In the genomic region with DNA sequence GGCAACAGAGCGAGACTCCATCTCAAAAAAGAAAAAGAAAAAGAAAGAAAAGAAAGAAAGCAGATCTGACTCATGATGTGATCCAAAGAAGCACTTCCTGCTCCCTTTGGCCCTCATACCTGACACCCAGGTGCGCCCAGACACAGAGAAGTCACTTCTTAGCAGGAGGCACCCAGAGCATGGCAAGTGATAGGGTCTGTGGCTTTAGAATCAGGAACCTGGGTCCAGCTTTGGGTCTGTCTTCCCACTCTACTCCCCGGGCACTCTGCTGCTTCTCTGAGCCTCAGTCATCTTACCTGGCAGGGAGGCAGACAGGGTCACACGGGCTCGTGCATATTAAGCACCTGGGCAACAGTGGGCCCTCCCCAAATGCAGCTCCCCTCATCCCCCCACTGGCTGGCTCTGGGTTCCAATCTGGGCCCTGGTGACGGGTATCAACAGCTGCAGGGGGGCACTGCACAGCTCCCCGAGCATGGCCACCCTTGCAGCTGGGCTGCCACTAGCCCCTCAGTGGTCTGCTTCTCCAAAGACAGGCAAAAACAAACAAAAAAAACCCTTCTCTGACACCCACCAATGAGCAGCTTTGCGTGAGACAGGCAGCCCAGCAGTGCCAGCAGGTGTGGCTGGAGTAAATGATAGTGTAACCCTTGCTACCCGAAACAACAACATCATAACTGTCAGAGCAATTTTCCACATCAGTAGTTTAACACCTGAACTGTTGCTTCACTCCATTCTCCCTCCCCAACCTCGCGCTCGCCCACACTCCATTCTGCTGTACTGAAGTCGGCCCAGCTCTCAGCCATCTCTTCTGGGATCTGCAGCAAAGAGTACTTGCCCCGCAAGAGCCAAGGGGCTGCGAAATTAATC, we compare ENCODE assay signal across 1 cellular context.
TF ChIP-seq lines count a peak whose summit lies in the region.

No MANE protein-coding gene starts in this region.

TF ChIP-seq in HEK293, 187 proteins besides CTCF, POLR2A, EP300 and RAD21 (continued from another document and continues in another):
- TF ChIP-seq PRDM6 (tag by site-specific recombination; IDR thresholded peaks at IDR 0.05), result no peak
- TF ChIP-seq PRDM4 (tag by site-specific recombination; IDR thresholded peaks at IDR 0.05), result peak; percentile 33; the same call in 1 of the 2 replicates
- TF ChIP-seq, protein P1, sequence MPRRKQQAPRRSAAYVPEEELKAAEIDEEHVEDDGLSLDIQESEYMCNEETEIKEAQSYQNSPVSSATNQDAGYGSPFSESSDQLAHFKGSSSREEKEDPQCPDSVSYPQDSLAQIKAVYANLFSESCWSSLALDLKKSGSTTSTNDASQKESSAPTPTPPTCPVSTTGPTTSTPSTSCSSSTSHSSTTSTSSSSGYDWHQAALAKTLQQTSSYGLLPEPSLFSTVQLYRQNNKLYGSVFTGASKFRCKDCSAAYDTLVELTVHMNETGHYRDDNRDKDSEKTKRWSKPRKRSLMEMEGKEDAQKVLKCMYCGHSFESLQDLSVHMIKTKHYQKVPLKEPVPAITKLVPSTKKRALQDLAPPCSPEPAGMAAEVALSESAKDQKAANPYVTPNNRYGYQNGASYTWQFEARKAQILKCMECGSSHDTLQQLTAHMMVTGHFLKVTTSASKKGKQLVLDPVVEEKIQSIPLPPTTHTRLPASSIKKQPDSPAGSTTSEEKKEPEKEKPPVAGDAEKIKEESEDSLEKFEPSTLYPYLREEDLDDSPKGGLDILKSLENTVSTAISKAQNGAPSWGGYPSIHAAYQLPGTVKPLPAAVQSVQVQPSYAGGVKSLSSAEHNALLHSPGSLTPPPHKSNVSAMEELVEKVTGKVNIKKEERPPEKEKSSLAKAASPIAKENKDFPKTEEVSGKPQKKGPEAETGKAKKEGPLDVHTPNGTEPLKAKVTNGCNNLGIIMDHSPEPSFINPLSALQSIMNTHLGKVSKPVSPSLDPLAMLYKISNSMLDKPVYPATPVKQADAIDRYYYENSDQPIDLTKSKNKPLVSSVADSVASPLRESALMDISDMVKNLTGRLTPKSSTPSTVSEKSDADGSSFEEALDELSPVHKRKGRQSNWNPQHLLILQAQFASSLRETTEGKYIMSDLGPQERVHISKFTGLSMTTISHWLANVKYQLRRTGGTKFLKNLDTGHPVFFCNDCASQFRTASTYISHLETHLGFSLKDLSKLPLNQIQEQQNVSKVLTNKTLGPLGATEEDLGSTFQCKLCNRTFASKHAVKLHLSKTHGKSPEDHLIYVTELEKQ (tag by site-specific recombination; IDR thresholded peaks at IDR 0.05; ENCODE audit: borderline replicate concordance), result peak; percentile 59; the same call in 1 of the 2 replicates
- TF ChIP-seq ZBTB7A (tag by site-specific recombination; IDR thresholded peaks at IDR 0.05; ENCODE audit: low read depth), result no peak
- TF ChIP-seq ELK4 (IDR thresholded peaks at IDR 0.05; ENCODE audit: borderline replicate concordance, low read depth, low read length), result no peak
- TF ChIP-seq ZNF133 (tag by site-specific recombination; IDR thresholded peaks at IDR 0.05), result 0 out of 2 replicates have a peak, but pooled peaks have one; percentile 6
- TF ChIP-seq ZFHX2 (tag by site-specific recombination; conservative IDR thresholded peaks at IDR 0.05), result peak; percentile 83
- no peak for TF ChIP-seq TRIM28 (IDR thresholded peaks at IDR 0.05; ENCODE audit: borderline replicate concordance, low read length)
- TF ChIP-seq GLI4 (tag by site-specific recombination; IDR thresholded peaks at IDR 0.05), result no peak
- no peak for TF ChIP-seq HIC1 (tag by site-specific recombination; IDR thresholded peaks at IDR 0.05)
- TF ChIP-seq YY2 (tag by site-specific recombination; IDR thresholded peaks at IDR 0.05), result no peak
- TF ChIP-seq ZNF610 (tag by site-specific recombination; IDR thresholded peaks at IDR 0.05; ENCODE audit: borderline replicate concordance), result peak; percentile 87; the same call in 1 of the 2 replicates
- TF ChIP-seq ZNF626 (tag by site-specific recombination; IDR thresholded peaks at IDR 0.05), result no peak
- no peak for TF ChIP-seq ZNF211 (tag by site-specific recombination; IDR thresholded peaks at IDR 0.05; ENCODE audit: low read depth)
- no peak for TF ChIP-seq ZSCAN30 (tag by site-specific recombination; IDR thresholded peaks at IDR 0.05)
- TF ChIP-seq ZFP41 (tag by site-specific recombination; IDR thresholded peaks at IDR 0.05; ENCODE audit: borderline replicate concordance), result no peak
- no peak for TF ChIP-seq ZNF112 (tag by site-specific recombination; IDR thresholded peaks at IDR 0.05)
- 0 out of 2 replicates have a peak, but pooled peaks have one; percentile 9 for TF ChIP-seq ZBTB44 (tag by site-specific recombination; IDR thresholded peaks at IDR 0.05)
- peak; percentile 63; the same call in 1 of the 2 replicates for TF ChIP-seq ZNF596 (tag by site-specific recombination; IDR thresholded peaks at IDR 0.05)
- no peak for TF ChIP-seq ZNF155 (tag by site-specific recombination; IDR thresholded peaks at IDR 0.05)
- no peak for TF ChIP-seq PRDM2 (tag by site-specific recombination; IDR thresholded peaks at IDR 0.05; ENCODE audit: borderline replicate concordance)
- TF ChIP-seq, protein P2, sequence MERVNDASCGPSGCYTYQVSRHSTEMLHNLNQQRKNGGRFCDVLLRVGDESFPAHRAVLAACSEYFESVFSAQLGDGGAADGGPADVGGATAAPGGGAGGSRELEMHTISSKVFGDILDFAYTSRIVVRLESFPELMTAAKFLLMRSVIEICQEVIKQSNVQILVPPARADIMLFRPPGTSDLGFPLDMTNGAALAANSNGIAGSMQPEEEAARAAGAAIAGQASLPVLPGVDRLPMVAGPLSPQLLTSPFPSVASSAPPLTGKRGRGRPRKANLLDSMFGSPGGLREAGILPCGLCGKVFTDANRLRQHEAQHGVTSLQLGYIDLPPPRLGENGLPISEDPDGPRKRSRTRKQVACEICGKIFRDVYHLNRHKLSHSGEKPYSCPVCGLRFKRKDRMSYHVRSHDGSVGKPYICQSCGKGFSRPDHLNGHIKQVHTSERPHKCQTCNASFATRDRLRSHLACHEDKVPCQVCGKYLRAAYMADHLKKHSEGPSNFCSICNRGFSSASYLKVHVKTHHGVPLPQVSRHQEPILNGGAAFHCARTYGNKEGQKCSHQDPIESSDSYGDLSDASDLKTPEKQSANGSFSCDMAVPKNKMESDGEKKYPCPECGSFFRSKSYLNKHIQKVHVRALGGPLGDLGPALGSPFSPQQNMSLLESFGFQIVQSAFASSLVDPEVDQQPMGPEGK (tag by site-specific recombination; IDR thresholded peaks at IDR 0.05), result peak; percentile 89
